In genomic region chr10:104445359-104445758, GRCh38 we compare ENCODE assay signal across 1 cellular context.
A peak's percentile ranks its signal among the peaks of the same experiment; 100 is the strongest.
TF ChIP-seq lines count a peak whose summit lies in the region.

No MANE protein-coding gene starts in this region.

TF ChIP-seq in HEK293, 187 proteins besides CTCF, POLR2A, EP300 and RAD21 (continued from another document):
- no peak for TF ChIP-seq AEBP2 (tag by site-specific recombination; IDR thresholded peaks at IDR 0.05; ENCODE audit: borderline replicate concordance)
- no peak for TF ChIP-seq ZNF362 (tag by site-specific recombination; IDR thresholded peaks at IDR 0.05)
- TF ChIP-seq IKZF3 (tag by site-specific recombination; IDR thresholded peaks at IDR 0.05): no peak
- TF ChIP-seq EGR2 (tag by site-specific recombination; IDR thresholded peaks at IDR 0.05; ENCODE audit: low read depth): no peak
- TF ChIP-seq, protein P1, sequence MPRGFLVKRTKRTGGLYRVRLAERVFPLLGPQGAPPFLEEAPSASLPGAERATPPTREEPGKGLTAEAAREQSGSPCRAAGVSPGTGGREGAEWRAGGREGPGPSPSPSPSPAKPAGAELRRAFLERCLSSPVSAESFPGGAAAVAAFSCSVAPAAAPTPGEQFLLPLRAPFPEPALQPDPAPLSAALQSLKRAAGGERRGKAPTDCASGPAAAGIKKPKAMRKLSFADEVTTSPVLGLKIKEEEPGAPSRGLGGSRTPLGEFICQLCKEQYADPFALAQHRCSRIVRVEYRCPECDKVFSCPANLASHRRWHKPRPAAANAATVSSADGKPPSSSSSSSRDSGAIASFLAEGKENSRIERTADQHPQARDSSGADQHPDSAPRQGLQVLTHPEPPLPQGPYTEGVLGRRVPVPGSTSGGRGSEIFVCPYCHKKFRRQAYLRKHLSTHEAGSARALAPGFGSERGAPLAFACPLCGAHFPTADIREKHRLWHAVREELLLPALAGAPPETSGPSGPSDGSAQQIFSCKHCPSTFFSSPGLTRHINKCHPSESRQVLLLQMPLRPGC (tag by site-specific recombination; IDR thresholded peaks at IDR 0.05): no peak
- TF ChIP-seq ZBTB48 (tag by site-specific recombination; IDR thresholded peaks at IDR 0.05): no peak
- no peak for TF ChIP-seq ZNF114 (tag by site-specific recombination; IDR thresholded peaks at IDR 0.05)
- TF ChIP-seq ZSCAN23 (tag by site-specific recombination; IDR thresholded peaks at IDR 0.05): no peak
- 0 out of 2 replicates have a peak, but pooled peaks have one; percentile 19 for TF ChIP-seq ZNF660 (tag by site-specific recombination; IDR thresholded peaks at IDR 0.05)
- no peak for TF ChIP-seq ZNF10 (tag by site-specific recombination; IDR thresholded peaks at IDR 0.05)
- TF ChIP-seq ZNF521 (tag by site-specific recombination; IDR thresholded peaks at IDR 0.05): no peak
- TF ChIP-seq ZNF48 (tag by site-specific recombination; IDR thresholded peaks at IDR 0.05): no peak
- TF ChIP-seq ZNF174 (tag by site-specific recombination; IDR thresholded peaks at IDR 0.05): no peak
- 0 out of 2 replicates have a peak, but pooled peaks have one; percentile 23 for TF ChIP-seq ZNF335 (tag by site-specific recombination; conservative IDR thresholded peaks at IDR 0.05)
- peak; percentile 39; the same call in 1 of the 2 replicates for TF ChIP-seq ZNF629 (tag by site-specific recombination; IDR thresholded peaks at IDR 0.05)
- peak; percentile 25; the same call in 1 of the 2 replicates for TF ChIP-seq GLIS1 (tag by site-specific recombination; IDR thresholded peaks at IDR 0.05)
- no peak for TF ChIP-seq GLI4 (tag by site-specific recombination; IDR thresholded peaks at IDR 0.05)
- peak; percentile 70 for TF ChIP-seq ZBTB21 (tag by site-specific recombination; IDR thresholded peaks at IDR 0.05)
- no peak for TF ChIP-seq ZNF776 (tag by site-specific recombination; IDR thresholded peaks at IDR 0.05; ENCODE audit: borderline replicate concordance)
- TF ChIP-seq ZNF473 (tag by site-specific recombination; IDR thresholded peaks at IDR 0.05): no peak
